ENCODE assay signal across 28 cellular contexts in the genomic region with DNA sequence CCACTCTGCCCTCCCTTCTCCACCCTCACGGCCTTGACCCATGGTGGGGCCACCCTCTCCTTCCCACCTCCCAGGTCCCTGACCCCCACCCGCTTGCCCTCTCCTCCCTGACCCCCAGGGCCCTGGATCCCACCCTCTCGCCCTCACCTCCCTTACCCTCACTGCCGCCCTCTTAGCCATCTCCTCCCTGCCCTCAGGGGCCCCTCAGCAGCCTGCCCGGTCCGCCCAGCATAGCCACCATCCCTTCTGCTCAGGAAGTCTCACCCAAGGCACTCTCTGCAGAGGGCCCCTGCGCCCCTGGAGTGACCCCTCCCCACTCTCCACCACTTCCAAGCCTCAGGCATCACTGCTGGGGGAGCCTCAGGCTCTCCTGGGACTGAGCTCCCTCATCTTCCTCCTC.
DNase-seq lines count a peak whose midpoint lies in the region; ATAC-seq and TF ChIP-seq lines count a peak whose summit lies in the region.
"Had no signal": no experiment of that assay in that cellular context is flagged by ENCODE, and none has a peak within 500 bp of the region (broad histone marks: within the 10 kb centered on the region; RNA-seq: fewer than 3 reads in every experiment).

No MANE protein-coding gene starts in this region.

- DNase-seq in activated CD8-positive, alpha-beta memory T cell treated with anti-CD3 and anti-CD28 coated beads, Interleukin-2, amount 50 U/mL, for 48 hours = peak; percentile 23
- DNase-seq in activated CD8-positive, alpha-beta memory T cell treated with anti-CD3 and anti-CD28 coated beads, Interleukin-2, amount 10 ng/mL, durations not matched to agents 7 days and 5 days = no peak
- peak; percentile 26 for DNase-seq in H7
- peak; percentile 2 for DNase-seq in endothelial cell (ENCODE audit: low spot score)
- DNase-seq in posterior vena cava (ENCODE audit: low spot score) = peak; percentile 73
- no peak for DNase-seq in mesenteric fat pad (ENCODE audit: low spot score)
- no peak for DNase-seq in caudate nucleus (lab: John Stamatoyannopoulos, UW)
- DNase-seq: activated CD4-positive, alpha-beta T cell treated with anti-CD3 and anti-CD28 coated beads, Interleukin-2, amount 50 U/mL, for 4 hours; activated gamma-delta T cell; activated naive CD8-positive, alpha-beta T cell treated with anti-CD3 and anti-CD28 coated beads for 36 hours; cortex of kidney; effector memory CD8-positive, alpha-beta T cell; foreskin keratinocyte; KBM-7; NCI-H1092 treated with DMSO at 0.1 percent for 48 hours; NCI-H187; NCI-H510A; retina; SJCRH30; thyroid gland had no signal

- H3K36me3 ChIP-seq in H7 (replicated peaks; ENCODE audit: control insufficient read depth, insufficient read depth, low read length) = no peaks in the 10 kb centered on the region
- H3K36me3 ChIP-seq: ascending aorta, SJCRH30, thyroid gland had no signal

- H3K9me3 Mint-ChIP-seq in activated CD8-positive, alpha-beta memory T cell treated with anti-CD3 and anti-CD28 coated beads, Interleukin-2, amount 10 ng/mL, durations not matched to agents 7 days and 5 days (ENCODE audit: low read depth) = no peaks in the 10 kb centered on the region
- no peaks in the 10 kb centered on the region for H3K9me3 Mint-ChIP-seq in endothelial cell (ENCODE audit: unreplicated experiment)
- H3K9me3 Mint-ChIP-seq: activated naive CD8-positive, alpha-beta T cell treated with anti-CD3 and anti-CD28 coated beads for 36 hours; CD8-positive, alpha-beta T cell; effector memory CD8-positive, alpha-beta T cell; naive thymus-derived CD8-positive, alpha-beta T cell; T-cell had no signal

- no peak for ATAC-seq in activated CD8-positive, alpha-beta memory T cell treated with anti-CD3 and anti-CD28 coated beads, Interleukin-2, amount 10 ng/mL, durations not matched to agents 7 days and 5 days
- ATAC-seq in GM19452 (IDR thresholded peaks at IDR 0.05; ENCODE audit: unreplicated experiment) = no peak
- ATAC-seq: CD8-positive, alpha-beta T cell; effector memory CD8-positive, alpha-beta T cell; esophagus mucosa; foreskin keratinocyte; naive thymus-derived CD8-positive, alpha-beta T cell; T-cell had no signal

- H3K4me1 Mint-ChIP-seq in activated CD8-positive, alpha-beta memory T cell treated with anti-CD3 and anti-CD28 coated beads, Interleukin-2, amount 10 ng/mL, durations not matched to agents 7 days and 5 days = no peaks in the 10 kb centered on the region
- H3K4me1 Mint-ChIP-seq in endothelial cell (ENCODE audit: unreplicated experiment) = no peaks in the 10 kb centered on the region
- H3K4me1 Mint-ChIP-seq: activated naive CD8-positive, alpha-beta T cell treated with anti-CD3 and anti-CD28 coated beads for 36 hours; B cell; T-cell had no signal

- no peak for TF ChIP-seq CTCF in endothelial cell (IDR thresholded peaks at IDR 0.05; ENCODE audit: unreplicated experiment)

- no peak overlapping the region for H3K4me3 Mint-ChIP-seq in activated CD8-positive, alpha-beta memory T cell treated with anti-CD3 and anti-CD28 coated beads, Interleukin-2, amount 10 ng/mL, durations not matched to agents 7 days and 5 days
- H3K4me3 Mint-ChIP-seq in endothelial cell (ENCODE audit: unreplicated experiment) = no peak overlapping the region
- H3K4me3 Mint-ChIP-seq: activated naive CD8-positive, alpha-beta T cell treated with anti-CD3 and anti-CD28 coated beads for 36 hours; B cell; CD8-positive, alpha-beta T cell; effector memory CD8-positive, alpha-beta T cell; naive thymus-derived CD8-positive, alpha-beta T cell; T-cell had no signal

- no peak overlapping the region for H3K27ac ChIP-seq in caudate nucleus (ENCODE audit: low read depth, low read length)
- H3K27ac ChIP-seq: ascending aorta, foreskin keratinocyte, SJCRH30, thyroid gland had no signal

- intact Hi-C loops in posterior vena cava (cut with DNase I) = no loop called here

- no peaks in the 10 kb centered on the region for H3K27me3 ChIP-seq in H7 (ENCODE audit: control insufficient read depth, insufficient read depth, low read length)
- H3K27me3 ChIP-seq: ascending aorta, foreskin keratinocyte, SJCRH30, thyroid gland had no signal

- peaks cover 4% of the 10 kb centered on the region for H3K27me3 Mint-ChIP-seq in activated CD8-positive, alpha-beta memory T cell treated with anti-CD3 and anti-CD28 coated beads, Interleukin-2, amount 10 ng/mL, durations not matched to agents 7 days and 5 days
- peaks cover 6% of the 10 kb centered on the region for H3K27me3 Mint-ChIP-seq in endothelial cell (ENCODE audit: unreplicated experiment)

- H3K27ac Mint-ChIP-seq in activated CD8-positive, alpha-beta memory T cell treated with anti-CD3 and anti-CD28 coated beads, Interleukin-2, amount 10 ng/mL, durations not matched to agents 7 days and 5 days = no peak overlapping the region
- H3K27ac Mint-ChIP-seq in endothelial cell (ENCODE audit: unreplicated experiment) = no peak overlapping the region
- H3K27ac Mint-ChIP-seq: activated naive CD8-positive, alpha-beta T cell treated with anti-CD3 and anti-CD28 coated beads for 36 hours; B cell; CD8-positive, alpha-beta T cell; effector memory CD8-positive, alpha-beta T cell; T-cell had no signal

- CTCF ChIA-PET in activated CD8-positive, alpha-beta memory T cell treated with anti-CD3 and anti-CD28 coated beads, Interleukin-2, amount 10 ng/mL, durations not matched to agents 7 days and 5 days (lab: Charles Lee) = no interaction called here

- no peak overlapping the region for H3K4me3 ChIP-seq in H7 (ENCODE audit: insufficient read depth, low read depth, low read length)
- H3K4me3 ChIP-seq: ascending aorta, SJCRH30, smooth muscle cell, thyroid gland had no signal

- H3K36me3 Mint-ChIP-seq in activated CD8-positive, alpha-beta memory T cell treated with anti-CD3 and anti-CD28 coated beads, Interleukin-2, amount 10 ng/mL, durations not matched to agents 7 days and 5 days = no peaks in the 10 kb centered on the region
- H3K36me3 Mint-ChIP-seq in endothelial cell (ENCODE audit: low read depth, unreplicated experiment) = peaks cover 5% of the 10 kb centered on the region
- H3K36me3 Mint-ChIP-seq: activated naive CD8-positive, alpha-beta T cell treated with anti-CD3 and anti-CD28 coated beads for 36 hours; CD8-positive, alpha-beta T cell; naive thymus-derived CD8-positive, alpha-beta T cell; T-cell had no signal

Comparison
In these comparisons a context has a peak if more than half of its experiments do, and no peak if none do; other contexts are left out.
1. DNase-seq: peak in activated CD8-positive, alpha-beta memory T cell treated with anti-CD3 and anti-CD28 coated beads, Interleukin-2, amount 50 U/mL, for 48 hours (single experiment), H7 (single experiment), endothelial cell (single experiment) and posterior vena cava (single experiment); none in activated CD8-positive, alpha-beta memory T cell treated with anti-CD3 and anti-CD28 coated beads, Interleukin-2, amount 10 ng/mL, durations not matched to agents 7 days and 5 days (single experiment), mesenteric fat pad (single experiment) and caudate nucleus (0 of 61).